ENCODE assay signal across 1 cellular context in genomic region chr17:61459968-61460718, GRCh38.
TF ChIP-seq lines count a peak whose summit lies in the region.

No MANE protein-coding gene starts in this region.

TF ChIP-seq in GM12878, 131 proteins besides CTCF, POLR2A, EP300 and RAD21:
- TF ChIP-seq NFXL1 (IDR thresholded peaks at IDR 0.05; ENCODE audit: borderline replicate concordance): peak; percentile 20; the same call in 1 of the 2 replicates
- TF ChIP-seq CBFB (IDR thresholded peaks at IDR 0.05; ENCODE audit: low read depth): no peak
- peak in 1 of 2 experiments; percentile 95; a peak in 1 of 4 replicates for TF ChIP-seq ETV6 (conservative IDR thresholded peaks at IDR 0.05 in 1 of 2, IDR thresholded peaks at IDR 0.05 in 1 of 2; ENCODE audit: borderline replicate concordance in 1 of 2, low read depth in 1 of 2)
TF ChIP-seq in GM12878: peak in this region for 2.
